In genomic region chr16:89949756-89950155, GRCh38 we compare ENCODE assay signal across 9 cellular contexts. TPM values are rescaled to one million over a fixed set of nuclear protein-coding genes. Genes with fewer than 3 reads are reported as not detected.
DNase-seq lines count a peak whose midpoint lies in the region; ATAC-seq, FAIRE-seq and TF ChIP-seq lines count a peak whose summit lies in the region.
"Had no signal": no experiment of that assay in that cellular context is flagged by ENCODE, and none has a peak within 500 bp of the region (broad histone marks: within the 10 kb centered on the region; RNA-seq: fewer than 3 reads in every experiment).

No MANE protein-coding gene starts in this region.

- H3K4me2 ChIP-seq in Karpas-422 (ENCODE audit: low read depth, low read length, poor library complexity, severe bottlenecking) (peak overlapping the region; percentile 86), neural progenitor cell (peak overlapping the region; percentile 99)

- H3K9ac ChIP-seq in Karpas-422 (ENCODE audit: low read length): peak overlapping the region; percentile 97
- no peak overlapping the region for H3K9ac ChIP-seq in neural progenitor cell

- H3K27me3 ChIP-seq in CD4-positive, CD25-positive, alpha-beta regulatory T cell (ENCODE audit: control insufficient read depth, insufficient read depth, low read length): peaks cover 3% of the 10 kb centered on the region
- H3K27me3 ChIP-seq in Karpas-422 (ENCODE audit: low read length): no peaks in the 10 kb centered on the region
- H3K27me3 ChIP-seq in dorsolateral prefrontal cortex: no peaks in the 10 kb centered on the region
- H3K27me3 ChIP-seq in neural progenitor cell: peaks cover 43% of the 10 kb centered on the region
- H3K27me3 ChIP-seq: uterus had no signal

- DNase-seq in CD4-positive, CD25-positive, alpha-beta regulatory T cell: no peak
- DNase-seq in Karpas-422: no peak
- DNase-seq in dorsolateral prefrontal cortex: peak in 1 of 10 donors; percentile 12
- no peak for DNase-seq in neural progenitor cell (ENCODE audit: low spot score)
- DNase-seq in stimulated activated CD4-positive, alpha-beta T cell treated with anti-CD3 and anti-CD28 coated beads, Interleukin-1b, Interleukin-23, amount 100 ng/mL, for 48 hours: no peak
- no peak for DNase-seq in hippocampal formation (lab: John Stamatoyannopoulos, UW)
- DNase-seq in GM19239 (ENCODE audit: insufficient read length, low spot score): no peak
- DNase-seq: uterus had no signal

- no peaks in the 10 kb centered on the region for H3K9me3 Mint-ChIP-seq in CD4-positive, CD25-positive, alpha-beta regulatory T cell
- H3K9me3 Mint-ChIP-seq in neural progenitor cell: no peaks in the 10 kb centered on the region

- ATAC-seq in CD4-positive, CD25-positive, alpha-beta regulatory T cell (ENCODE audit: low read depth in 2 of 2): no peak
- no peak for ATAC-seq in GM19397 (IDR thresholded peaks at IDR 0.05; ENCODE audit: unreplicated experiment)

- peaks cover 31% of the 10 kb centered on the region for H3K27me3 Mint-ChIP-seq in CD4-positive, CD25-positive, alpha-beta regulatory T cell
- H3K27me3 Mint-ChIP-seq in neural progenitor cell (ENCODE audit: insufficient read depth, low read depth): peaks cover 20% of the 10 kb centered on the region

- H3K4me1 Mint-ChIP-seq in CD4-positive, CD25-positive, alpha-beta regulatory T cell: peaks cover 0 to 18% (median 3%) of the 10 kb centered on the region in 4 donors
- peaks cover 12% of the 10 kb centered on the region for H3K4me1 Mint-ChIP-seq in neural progenitor cell

- H2AFZ ChIP-seq in Karpas-422 (ENCODE audit: low read length): no peak overlapping the region
- H2AFZ ChIP-seq in neural progenitor cell (replicated peaks): no peak overlapping the region

- H3K9me3 ChIP-seq in CD4-positive, CD25-positive, alpha-beta regulatory T cell (ENCODE audit: control insufficient read depth in 2 of 2, low read length in 2 of 2): no peaks in the 10 kb centered on the region
- H3K9me3 ChIP-seq in Karpas-422 (ENCODE audit: low read length) (no peaks in the 10 kb centered on the region), neural progenitor cell (ENCODE audit: low read depth) (no peaks in the 10 kb centered on the region)
- H3K9me3 ChIP-seq: uterus had no signal

- no peak overlapping the region for H3K27ac ChIP-seq in CD4-positive, CD25-positive, alpha-beta regulatory T cell (ENCODE audit: insufficient read depth, low read length, poor library complexity, severe bottlenecking)
- H3K27ac ChIP-seq in Karpas-422 (ENCODE audit: low read length): peak overlapping the region; percentile 95
- peak overlapping the region in 43 of 59 donors; percentile 0 to 83 (median 60) for H3K27ac ChIP-seq in dorsolateral prefrontal cortex
- no peak overlapping the region for H3K27ac ChIP-seq in neural progenitor cell

- H4K20me1 ChIP-seq in Karpas-422 (ENCODE audit: insufficient read depth, low read depth, low read length) (no peaks in the 10 kb centered on the region), neural progenitor cell (ENCODE audit: low read depth) (peaks cover 27% of the 10 kb centered on the region)

- peaks cover 16% of the 10 kb centered on the region for H3F3A ChIP-seq in neural progenitor cell (ENCODE audit: low read depth)

- H3K4me3 ChIP-seq in CD4-positive, CD25-positive, alpha-beta regulatory T cell (ENCODE audit: low read depth, low read length): no peak overlapping the region
- peak overlapping the region; percentile 84 for H3K4me3 ChIP-seq in Karpas-422 (ENCODE audit: low read length)
- H3K4me3 ChIP-seq in dorsolateral prefrontal cortex: peak overlapping the region; percentile 39 to 80 (median 69)
- peak overlapping the region; percentile 77 for H3K4me3 ChIP-seq in neural progenitor cell

- no peaks in the 10 kb centered on the region for H3K36me3 ChIP-seq in CD4-positive, CD25-positive, alpha-beta regulatory T cell (ENCODE audit: control insufficient read depth, insufficient read depth, low read length)
- peaks cover 20% of the 10 kb centered on the region for H3K36me3 ChIP-seq in Karpas-422 (ENCODE audit: insufficient read depth, low read length)
- no peaks in the 10 kb centered on the region for H3K36me3 ChIP-seq in neural progenitor cell
- H3K36me3 ChIP-seq: uterus had no signal

- H3K36me3 Mint-ChIP-seq in CD4-positive, CD25-positive, alpha-beta regulatory T cell: peaks cover 3% of the 10 kb centered on the region
- H3K36me3 Mint-ChIP-seq in neural progenitor cell: no peaks in the 10 kb centered on the region

- no peaks in the 10 kb centered on the region for H3K9me2 ChIP-seq in Karpas-422 (replicated peaks; ENCODE audit: insufficient read depth, low read length)

- H3K4me1 ChIP-seq in CD4-positive, CD25-positive, alpha-beta regulatory T cell (ENCODE audit: control insufficient read depth, insufficient read depth, low read length, poor library complexity, severe bottlenecking): peaks cover 18% of the 10 kb centered on the region
- H3K4me1 ChIP-seq in Karpas-422 (ENCODE audit: low read length) (peaks cover 88% of the 10 kb centered on the region), neural progenitor cell (peaks cover 5% of the 10 kb centered on the region)

- intact Hi-C loops in dorsolateral prefrontal cortex (cut with DNase I): loop anchor here in 1 of 2 donors (2.0 kb wide), 1 partner anchor 21 kb away; no protein-coding TSS in a partner anchor

- H3K4me3 Mint-ChIP-seq in CD4-positive, CD25-positive, alpha-beta regulatory T cell: peak overlapping the region; percentile 69 to 88 (median 86)
- peak overlapping the region; percentile 86 for H3K4me3 Mint-ChIP-seq in neural progenitor cell

- H3K27ac Mint-ChIP-seq in CD4-positive, CD25-positive, alpha-beta regulatory T cell: no peak overlapping the region
- no peak overlapping the region for H3K27ac Mint-ChIP-seq in neural progenitor cell

- TF ChIP-seq CTCF in dorsolateral prefrontal cortex (IDR thresholded peaks at IDR 0.05 in 54 of 56, conservative IDR thresholded peaks at IDR 0.05 in 2 of 56; ENCODE audit: low read depth in 1 of 56, partially characterized antibody in 56 of 56) (no peak), neural progenitor cell (IDR thresholded peaks at IDR 0.05) (no peak)

- H3K79me2 ChIP-seq in Karpas-422 (ENCODE audit: low read length) (peaks cover 48% of the 10 kb centered on the region), neural progenitor cell (ENCODE audit: low read depth) (peaks cover 4% of the 10 kb centered on the region)

- no peak for FAIRE-seq in GM19239 (lab: Jason Lieb, UNC)

RNA-seq across cellular contexts. Expression of gene DEF8, which starts 1.2 kb away (rescaled TPM):
- total RNA-seq in CD4-positive, CD25-positive, alpha-beta regulatory T cell: 28.9 TPM
- 10 to 100 TPM; 22.7 to 51.6 (median 28.2) TPM for polyA plus RNA-seq in CD4-positive, CD25-positive, alpha-beta regulatory T cell
- 125 and 219 TPM in 2 replicates for total RNA-seq in Karpas-422 (2014; rRNA removed; shearing (Covaris generic); ENCODE audit: low replicate concordance)
- total RNA-seq in dorsolateral prefrontal cortex (100 to 1,000 TPM in 99 of 120 experiments, 10 to 100 TPM in 21; 81.6 to 155 (median 110) TPM), neural progenitor cell (ENCODE audit: low replicate concordance) (55.1 and 101 TPM in 2 replicates)

RNA-seq across cellular contexts. Expression of gene TUBB3, which starts 26.6 kb away (rescaled TPM):
- total RNA-seq in CD4-positive, CD25-positive, alpha-beta regulatory T cell: 1.8 TPM
- polyA plus RNA-seq in CD4-positive, CD25-positive, alpha-beta regulatory T cell: under 1 TPM in 1 of 4 donors, not detected in 3; 0.22 TPM
- 210 and 405 TPM in 2 replicates for total RNA-seq in Karpas-422 (2014; rRNA removed; shearing (Covaris generic); ENCODE audit: low replicate concordance)
- 100 to 1,000 TPM in 118 of 120 experiments, 10 to 100 TPM in 2; 84.2 to 380 (median 212) TPM for total RNA-seq in dorsolateral prefrontal cortex
- total RNA-seq in neural progenitor cell (ENCODE audit: low replicate concordance): 41.4 and 107 TPM in 2 replicates

RNA-seq across cellular contexts. Expression of gene MC1R, which starts 31.1 kb away (rescaled TPM):
- total RNA-seq in CD4-positive, CD25-positive, alpha-beta regulatory T cell: 14.9 TPM
- polyA plus RNA-seq in CD4-positive, CD25-positive, alpha-beta regulatory T cell: under 1 TPM in 3 of 4 donors, not detected in 1; 0.08 to 0.38 (median 0.18) TPM
- 3.2 and 4.8 TPM in 2 replicates for total RNA-seq in Karpas-422 (2014; rRNA removed; shearing (Covaris generic); ENCODE audit: low replicate concordance)
- 10 to 100 TPM in 21 of 120 experiments, 1 to 10 TPM in 99; 3.8 to 24.0 (median 7.3) TPM for total RNA-seq in dorsolateral prefrontal cortex
- 1.7 and 5.5 TPM in 2 replicates for total RNA-seq in neural progenitor cell (ENCODE audit: low replicate concordance)

Comparison
In these comparisons a context has a peak if more than half of its experiments do, and no peak if none do; other contexts are left out.
1. H3K27ac ChIP-seq: peak in Karpas-422 (single experiment) and dorsolateral prefrontal cortex (43 of 59); none in CD4-positive, CD25-positive, alpha-beta regulatory T cell (single experiment) and neural progenitor cell (single experiment).
2. RNA of gene TUBB3, which starts 26.6 kb away (total RNA-seq): 84.2 to 380 TPM in dorsolateral prefrontal cortex, 210 to 405 TPM in Karpas-422 and 41.4 to 107 TPM in neural progenitor cell; 1.8 TPM in CD4-positive, CD25-positive, alpha-beta regulatory T cell (single experiment); every median in the first group is over 10 times any median in the second.